In genomic region chr17:17836250-17836817, GRCh38 we compare ENCODE assay signal across 8 cellular contexts. TPM values are rescaled to one million over a fixed set of nuclear protein-coding genes. Genes with fewer than 3 reads are reported as not detected.
DNase-seq lines count a peak whose midpoint lies in the region; ATAC-seq, FAIRE-seq and TF ChIP-seq lines count a peak whose summit lies in the region.

No MANE protein-coding gene starts in this region.

- TF ChIP-seq CTCF in BE2C (IDR thresholded peaks at IDR 0.05; ENCODE audit: low read depth, low read length) (no peak), choroid plexus epithelial cell (conservative IDR thresholded peaks at IDR 0.05; ENCODE audit: low read depth, low read length) (no peak)

- H3K4me3 ChIP-seq in BE2C (ENCODE audit: low read depth, low read length) (peak overlapping the region; percentile 76), choroid plexus epithelial cell (ENCODE audit: low read depth, low read length) (peak overlapping the region; percentile 97)

- FAIRE-seq in GM19239 (lab: Jason Lieb, UNC), result peak; percentile 96

- H3K27me3 ChIP-seq in BE2C, result no peaks in the 10 kb centered on the region

- H3K36me3 ChIP-seq in BE2C, result peaks cover 16% of the 10 kb centered on the region

- H3K9me3 ChIP-seq in BE2C, result no peaks in the 10 kb centered on the region

- peaks cover 33% of the 10 kb centered on the region for H3K4me1 ChIP-seq in BE2C

- DNase-seq in BE2C (peak; percentile 93), GM19239 (ENCODE audit: insufficient read length, low spot score) (peak; percentile 91), NCI-H510A (lab: John Stamatoyannopoulos, UW) (peak; percentile 88), choroid plexus epithelial cell (ENCODE audit: low read depth) (peak; percentile 94), kidney tubule cell (ENCODE audit: low spot score) (peak; percentile 96)
- peak; percentile 95 to 97 for DNase-seq in activated CD4-positive, alpha-beta T cell treated with anti-CD3 and anti-CD28 coated beads for 4 hours
- peak; percentile 97 to 98 for DNase-seq in stimulated activated CD4-positive, alpha-beta T cell treated with anti-CD3 and anti-CD28 coated beads, Interleukin-15, amount 100 ng/mL, for 48 hours (ENCODE audit: low read depth in 2 of 2)

- ATAC-seq in HG03439 (IDR thresholded peaks at IDR 0.05; ENCODE audit: unreplicated experiment), result peak; percentile 75

RNA-seq across cellular contexts. Expression of gene SREBF1, which starts 0.5 kb away (rescaled TPM):
- polyA plus RNA-seq in BE2C (2012; ENCODE audit: insufficient read depth, insufficient read length, low read depth), result 73.2 TPM

Comparison
In these comparisons a context has a peak if more than half of its experiments do, and no peak if none do; other contexts are left out.
1. Peak in every context shown above with its lines: DNase-seq, ATAC-seq and H3K4me3 ChIP-seq.